In genomic region chr10:131567279-131568162, GRCh38 we compare ENCODE assay signal across 18 cellular contexts.
"Had no signal": no experiment of that assay in that cellular context is flagged by ENCODE, and none has a peak within 500 bp of the region (broad histone marks: within the 10 kb centered on the region; RNA-seq: fewer than 3 reads in every experiment).

No MANE protein-coding gene starts in this region.

- H3K4me1 ChIP-seq: esophagus squamous epithelium, parathyroid adenoma, suprapubic skin had no signal

- H3K4me3 ChIP-seq: esophagus squamous epithelium, lung, suprapubic skin had no signal

- H3K9ac ChIP-seq: parathyroid adenoma had no signal

- H3K36me3 ChIP-seq: esophagus squamous epithelium, neutrophil, suprapubic skin had no signal

- H3K9me3 ChIP-seq: neutrophil, suprapubic skin had no signal

- ATAC-seq: activated CD4-positive, alpha-beta T cell treated with anti-CD3 and anti-CD28 coated beads for 36 hours; activated T-helper 17 cell treated with anti-CD3 and anti-CD28 coated beads, Interleukin-2, amount 50 U/mL, for 72 hours; effector memory CD8-positive, alpha-beta T cell; left cardiac atrium; natural killer cell treated with Interleukin-12 subunit alpha and Interleukin-12 subunit beta and Interleukin-15 and Interleukin-18, amount 100 ng/mL, for 72 hours; WTC11 had no signal

- DNase-seq: activated CD4-positive, alpha-beta T cell treated with anti-CD3 and anti-CD28 coated beads for 36 hours; activated CD4-positive, alpha-beta T cell treated with anti-CD3 and anti-CD28 coated beads, Interleukin-2, amount 50 U/mL, for 48 hours; activated naive CD4-positive, alpha-beta T cell; activated naive CD8-positive, alpha-beta T cell treated with anti-CD3 and anti-CD28 coated beads for 36 hours; amniotic stem cell; dermis blood vessel endothelial cell; effector memory CD8-positive, alpha-beta T cell; esophagus squamous epithelium; left cardiac atrium; stimulated activated CD4-positive, alpha-beta T cell treated with anti-CD3 and anti-CD28 coated beads, Interleukin-2, amount 100 ng/mL, for 24 hours; trophoblast cell had no signal

- H3K27ac ChIP-seq: esophagus squamous epithelium, neutrophil, parathyroid adenoma, suprapubic skin had no signal

- H3K27me3 ChIP-seq: neutrophil had no signal
